Comparison of ENCODE assay signal across 31 cellular contexts in the genomic region with DNA sequence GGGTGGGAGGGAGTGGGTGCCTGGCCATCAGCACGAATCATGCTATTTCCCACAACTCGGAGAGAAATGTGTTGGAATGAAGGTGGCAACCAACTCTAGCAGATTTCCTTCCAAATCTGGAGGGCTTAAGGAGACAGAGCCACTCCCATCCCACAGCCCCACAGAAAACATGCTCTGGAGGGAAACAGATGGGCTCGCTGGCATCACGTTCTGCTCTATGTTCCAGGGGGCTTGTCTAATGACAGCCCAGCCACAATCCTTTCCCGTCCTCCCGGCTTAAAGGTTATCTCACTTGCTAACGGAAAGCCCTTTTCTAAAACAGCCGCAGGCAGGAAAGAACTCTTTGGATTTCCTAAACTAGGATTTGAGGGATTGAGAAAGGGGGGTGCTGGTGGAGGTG.
"Had no signal": no experiment of that assay in that cellular context is flagged by ENCODE, and none has a peak within 500 bp of the region (broad histone marks: within the 10 kb centered on the region; RNA-seq: fewer than 3 reads in every experiment).

No MANE protein-coding gene starts in this region.

- H3K4me3 Mint-ChIP-seq: activated CD4-positive, alpha-beta T cell treated with anti-CD3 and anti-CD28 coated beads, Interleukin-2, amount 10 ng/mL, durations not matched to agents 24 days and 14 days; activated CD8-positive, alpha-beta memory T cell treated with anti-CD3 and anti-CD28 coated beads, Interleukin-2, amount 10 ng/mL, durations not matched to agents 7 days and 5 days; activated naive CD4-positive, alpha-beta T cell treated with anti-CD3 and anti-CD28 coated beads, Interleukin-2, amount 50 U/mL, for 24 hours; activated naive CD8-positive, alpha-beta T cell treated with anti-CD3 and anti-CD28 coated beads, Interleukin-2, amount 10 ng/mL, durations not matched to agents 7 days and 5 days; central memory CD8-positive, alpha-beta T cell had no signal

- H3K4me3 ChIP-seq: ascending aorta, cardiac muscle cell, Peyer's patch had no signal

- H3K9me3 ChIP-seq: Peyer's patch had no signal

- H3K27ac ChIP-seq: ascending aorta, cardiac muscle cell, KMS-11, Peyer's patch had no signal

- H3K27ac Mint-ChIP-seq: activated CD4-positive, alpha-beta T cell treated with anti-CD3 and anti-CD28 coated beads, Interleukin-2, amount 10 ng/mL, durations not matched to agents 24 days and 14 days; activated CD8-positive, alpha-beta memory T cell treated with anti-CD3 and anti-CD28 coated beads, Interleukin-2, amount 10 ng/mL, durations not matched to agents 7 days and 5 days; activated naive CD4-positive, alpha-beta T cell treated with anti-CD3 and anti-CD28 coated beads, Interleukin-2, amount 50 U/mL, for 24 hours; activated naive CD8-positive, alpha-beta T cell treated with anti-CD3 and anti-CD28 coated beads, Interleukin-2, amount 10 ng/mL, durations not matched to agents 7 days and 5 days; activated T-helper 2 cell treated with anti-CD3 and anti-CD28 coated beads, Interferon-gamma antibody, Interleukin-2, Interleukin-4, amounts not matched to agents 10 μg/mL and 5 μg/mL and 100 μg/mL, durations not matched to agents 14 hours and 24 hours and 36 hours had no signal

- H3K27me3 ChIP-seq: ascending aorta, cardiac muscle cell, Peyer's patch had no signal

- H3K4me1 ChIP-seq: Peyer's patch had no signal

- H3K36me3 ChIP-seq: ascending aorta, cardiac muscle cell, Peyer's patch had no signal

- ATAC-seq: activated CD8-positive, alpha-beta memory T cell treated with anti-CD3 and anti-CD28 coated beads, Interleukin-2, amount 10 ng/mL, durations not matched to agents 7 days and 5 days; PC-3 had no signal

- H3K36me3 Mint-ChIP-seq: activated naive CD8-positive, alpha-beta T cell treated with anti-CD3 and anti-CD28 coated beads, Interleukin-2, amount 10 ng/mL, durations not matched to agents 7 days and 5 days had no signal

- H3K4me1 Mint-ChIP-seq: activated CD4-positive, alpha-beta T cell treated with anti-CD3 and anti-CD28 coated beads, Interleukin-2, amount 10 ng/mL, durations not matched to agents 24 days and 14 days; activated CD8-positive, alpha-beta memory T cell treated with anti-CD3 and anti-CD28 coated beads, Interleukin-2, amount 10 ng/mL, durations not matched to agents 7 days and 5 days; activated naive CD4-positive, alpha-beta T cell treated with anti-CD3 and anti-CD28 coated beads, Interleukin-2, amount 50 U/mL, for 24 hours; activated naive CD8-positive, alpha-beta T cell treated with anti-CD3 and anti-CD28 coated beads, Interleukin-2, amount 10 ng/mL, durations not matched to agents 7 days and 5 days had no signal

- DNase-seq: activated CD4-positive, alpha-beta T cell treated with anti-CD3 and anti-CD28 coated beads, Interleukin-2, amount 10 ng/mL, durations not matched to agents 24 days and 14 days; activated CD4-positive, alpha-beta T cell treated with anti-CD3 and anti-CD28 coated beads, Interleukin-2, amount 50 U/mL, for 4 hours; activated CD8-positive, alpha-beta memory T cell treated with anti-CD3 and anti-CD28 coated beads, Interleukin-2, amount 10 ng/mL, durations not matched to agents 7 days and 5 days; activated gamma-delta T cell; activated naive CD4-positive, alpha-beta T cell treated with Interleukin-2 at 50 U/mL for 16 hours; activated naive CD8-positive, alpha-beta T cell treated with anti-CD3 and anti-CD28 coated beads, Interleukin-2, amount 10 ng/mL, durations not matched to agents 7 days and 5 days; activated T-cell treated with anti-CD3 and anti-CD28 coated beads, Interleukin-2, amount 50 U/mL, for 1 hour; amygdala; MM.1S; MV-4-11; NCI-H1092; NCI-H1417; NCI-H146; NCI-H187; NCI-H2029 treated with DMSO at 0.1 percent for 48 hours; NCI-H2107; NCI-H2171; NCI-H510A; NCI-H69; NK-92 treated with Interleukin-12 subunit alpha and Interleukin-12 subunit beta, amount 100 ng/mL, for 24 hours; PC-3; Peyer's patch; RPMI8226; SIG-M5; T1000 had no signal

- H3K27me3 Mint-ChIP-seq: activated CD4-positive, alpha-beta T cell treated with anti-CD3 and anti-CD28 coated beads, Interleukin-2, amount 10 ng/mL, durations not matched to agents 24 days and 14 days; activated CD8-positive, alpha-beta memory T cell treated with anti-CD3 and anti-CD28 coated beads, Interleukin-2, amount 10 ng/mL, durations not matched to agents 7 days and 5 days; activated naive CD4-positive, alpha-beta T cell treated with anti-CD3 and anti-CD28 coated beads, Interleukin-2, amount 50 U/mL, for 24 hours; activated naive CD8-positive, alpha-beta T cell treated with anti-CD3 and anti-CD28 coated beads, Interleukin-2, amount 10 ng/mL, durations not matched to agents 7 days and 5 days; central memory CD8-positive, alpha-beta T cell had no signal
